In the genomic region with DNA sequence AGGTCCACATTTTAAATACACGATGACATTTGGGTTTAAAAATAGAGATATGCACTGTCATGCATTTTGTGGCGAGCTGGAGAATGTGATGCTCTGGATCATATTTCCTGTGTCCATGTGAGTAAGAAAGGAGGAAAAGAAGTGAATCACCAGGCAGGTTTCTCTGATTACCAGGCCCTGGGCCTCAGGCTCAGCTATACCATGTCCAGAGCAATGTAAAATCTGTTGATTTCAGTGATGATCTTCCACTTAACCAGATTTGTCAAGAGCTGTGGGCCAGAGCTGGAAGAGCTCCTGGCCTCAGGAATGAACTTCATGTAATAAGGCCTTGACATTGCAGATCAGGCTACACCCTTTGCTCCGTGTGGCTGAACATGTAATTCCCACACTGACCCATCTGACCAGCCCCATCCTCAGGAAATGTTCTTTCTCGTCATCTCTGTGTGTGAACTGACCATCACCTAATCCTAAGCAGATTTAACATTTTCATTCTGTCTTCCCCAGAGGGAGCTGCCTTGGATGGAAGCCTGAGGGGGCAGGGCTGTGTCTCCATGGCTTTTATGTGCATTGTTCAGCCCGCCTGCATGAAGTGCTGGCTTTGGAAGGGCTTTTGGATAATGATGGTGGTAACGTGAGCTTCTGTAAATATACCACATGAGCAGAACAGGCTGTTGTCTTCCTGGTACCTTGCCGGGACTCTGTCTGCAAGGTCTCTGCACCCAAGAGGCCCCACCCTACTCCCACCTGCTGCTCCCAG, we compare ENCODE assay signal across 10 cellular contexts. TPM values are rescaled to one million over a fixed set of nuclear protein-coding genes. Genes with fewer than 3 reads are reported as not detected.
DNase-seq lines count a peak whose midpoint lies in the region; ATAC-seq and TF ChIP-seq lines count a peak whose summit lies in the region.
"Had no signal": no experiment of that assay in that cellular context is flagged by ENCODE, and none has a peak within 500 bp of the region (broad histone marks: within the 10 kb centered on the region; RNA-seq: fewer than 3 reads in every experiment).

No MANE protein-coding gene starts in this region.

- DNase-seq in NCI-H1436 treated with DMSO at 0.1 percent for 48 hours (lab: John Stamatoyannopoulos, UW), result peak; percentile 94
- DNase-seq in T-helper 17 cell, result no peak
- DNase-seq in left colon, result no peak
- DNase-seq in stimulated activated naive CD8-positive, alpha-beta T cell treated with anti-CD3 and anti-CD28 coated beads, Interleukin-15, amount 100 ng/mL, for 72 hours, result no peak
- DNase-seq: stimulated activated CD4-positive, alpha-beta T cell treated with anti-CD3 and anti-CD28 coated beads, Interleukin-12 subunit alpha, Interleukin-12 subunit beta, amount 100 ng/mL, for 4 hours had no signal

- H3K9me3 Mint-ChIP-seq in stimulated activated naive CD8-positive, alpha-beta T cell treated with anti-CD3 and anti-CD28 coated beads, Interleukin-15, amount 100 ng/mL, for 72 hours, result no peaks in the 10 kb centered on the region

- intact Hi-C loops in left colon (cut with DNase I, micrococcal nuclease), result no loop called here

- no peak for TF ChIP-seq POLR2A in GM18505 (IDR thresholded peaks at IDR 0.05; ENCODE audit: borderline replicate concordance, extremely low read depth, insufficient read depth, insufficient read length)

- peak overlapping the region; percentile 48 for H3K27ac ChIP-seq in C4-2B

- H3K9me3 ChIP-seq in T-helper 17 cell (ENCODE audit: control insufficient read depth, low read length, poor library complexity, severe bottlenecking), result no peaks in the 10 kb centered on the region

- no peaks in the 10 kb centered on the region for H3K27me3 Mint-ChIP-seq in T-helper 17 cell
- H3K27me3 Mint-ChIP-seq in stimulated activated naive CD8-positive, alpha-beta T cell treated with anti-CD3 and anti-CD28 coated beads, Interleukin-15, amount 100 ng/mL, for 72 hours, result no peaks in the 10 kb centered on the region

- H3K4me1 Mint-ChIP-seq in T-helper 17 cell, result peaks cover 23% of the 10 kb centered on the region
- H3K4me1 Mint-ChIP-seq in stimulated activated naive CD8-positive, alpha-beta T cell treated with anti-CD3 and anti-CD28 coated beads, Interleukin-15, amount 100 ng/mL, for 72 hours, result no peaks in the 10 kb centered on the region

- H3K27ac Mint-ChIP-seq in T-helper 17 cell, result peak overlapping the region; percentile 54
- H3K27ac Mint-ChIP-seq in stimulated activated naive CD8-positive, alpha-beta T cell treated with anti-CD3 and anti-CD28 coated beads, Interleukin-15, amount 100 ng/mL, for 72 hours, result peak overlapping the region in 1 of 2 donors; percentile 12
- H3K27ac Mint-ChIP-seq: T-helper 1 cell treated with Interleukin-12 subunit alpha and Interleukin-12 subunit beta and Interleukin-4 antibody, amounts not matched to agents 30 μg/mL and 1 μg/mL, for 36 hours had no signal

- no peak overlapping the region for H3K4me3 Mint-ChIP-seq in T-helper 17 cell
- H3K4me3 Mint-ChIP-seq in stimulated activated naive CD8-positive, alpha-beta T cell treated with anti-CD3 and anti-CD28 coated beads, Interleukin-15, amount 100 ng/mL, for 72 hours, result no peak overlapping the region
- H3K4me3 Mint-ChIP-seq: T-helper 1 cell treated with Interleukin-12 subunit alpha and Interleukin-12 subunit beta and Interleukin-4 antibody, amounts not matched to agents 30 μg/mL and 1 μg/mL, for 36 hours had no signal

- peaks cover 10% of the 10 kb centered on the region for H3K36me3 Mint-ChIP-seq in T-helper 17 cell (ENCODE audit: low read depth)

- TF ChIP-seq CTCF in C4-2B (conservative IDR thresholded peaks at IDR 0.05), result no peak

- ATAC-seq in T-helper 17 cell (no peak), left colon (peak; percentile 20), GM19452 (IDR thresholded peaks at IDR 0.05; ENCODE audit: unreplicated experiment) (no peak), HG02973 (IDR thresholded peaks at IDR 0.05; ENCODE audit: unreplicated experiment) (no peak), GM18505 (IDR thresholded peaks at IDR 0.05; ENCODE audit: unreplicated experiment) (no peak)
- no peak for ATAC-seq in stimulated activated naive CD8-positive, alpha-beta T cell treated with anti-CD3 and anti-CD28 coated beads, Interleukin-15, amount 100 ng/mL, for 72 hours

RNA-seq across cellular contexts. Expression of a gene that starts 54.5 kb away (rescaled TPM):
- total RNA-seq in T-helper 17 cell (10 to 100 TPM; 52.8 to 54.8 TPM), left colon (10 to 100 TPM; 63.3 to 68.5 TPM)
